Comparison of ENCODE assay signal across 12 cellular contexts in the genomic region with DNA sequence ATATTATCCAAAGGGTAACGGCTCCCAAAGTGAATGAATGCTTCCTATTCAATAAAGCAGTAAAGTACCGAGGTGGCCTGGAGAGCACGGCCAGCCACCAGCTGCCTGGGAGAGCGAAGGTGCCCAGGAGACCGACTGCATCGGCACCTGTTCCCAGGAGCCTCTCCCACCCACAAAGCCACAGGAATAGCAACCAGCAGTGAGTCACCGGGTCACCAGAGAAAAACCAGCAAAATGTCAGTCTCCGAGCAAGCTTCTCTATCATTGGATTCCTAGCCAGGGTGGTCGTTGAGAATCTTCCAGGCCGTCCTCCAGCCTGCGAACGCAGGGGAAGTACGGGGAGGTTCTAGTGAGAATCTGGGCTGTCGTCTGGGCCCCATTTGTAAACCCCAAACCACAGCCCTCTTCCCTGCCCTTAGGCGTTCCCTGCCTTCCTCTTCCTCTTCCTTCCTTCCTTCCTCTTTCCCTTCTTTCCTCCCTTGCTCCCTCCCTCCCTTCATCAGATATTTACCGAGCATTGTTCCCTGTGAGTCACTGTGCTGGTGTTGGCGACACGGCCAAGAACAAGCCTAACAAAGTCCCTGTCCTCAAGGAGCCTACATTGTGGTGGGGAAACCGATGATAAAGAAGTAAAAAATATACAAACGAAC.
DNase-seq lines count a peak whose midpoint lies in the region; ATAC-seq and TF ChIP-seq lines count a peak whose summit lies in the region.
"Had no signal": no experiment of that assay in that cellular context is flagged by ENCODE, and none has a peak within 500 bp of the region (broad histone marks: within the 10 kb centered on the region; RNA-seq: fewer than 3 reads in every experiment).

No MANE protein-coding gene starts in this region.

- no peak overlapping the region for H3K4me3 ChIP-seq in ascending aorta
- H3K4me3 ChIP-seq: MG63 had no signal

- TF ChIP-seq CTCF in ascending aorta (IDR thresholded peaks at IDR 0.05) (no peak), mesothelial cell of epicardium (IDR thresholded peaks at IDR 0.05; ENCODE audit: unreplicated experiment) (no peak)

- in situ Hi-C loops in ACHN (cut with HindIII; ENCODE audit: low pct_ligation_motif_present, low pct_unique_long_range_greater_than_20kb, low sequenced_read_pairs) = no loop called here
- in situ Hi-C loops in KBM-7 (cut with MboI; ENCODE audit: low pct_unique_long_range_greater_than_20kb, low sequenced_read_pairs) = no loop called here

- peak overlapping the region; percentile 51 to 76 for H3K27ac ChIP-seq in ascending aorta
- H3K27ac ChIP-seq: C4-2B had no signal

- CTCF ChIA-PET in activated CD4-positive, alpha-beta T cell treated with anti-CD3 and anti-CD28 coated beads for 36 hours (lab: Charles Lee) = interaction anchor here (0.6 kb wide), 1 partner anchor 174 kb away, joined by 3 read pairs; no protein-coding TSS in a partner anchor

- H3K4me3 Mint-ChIP-seq in mesothelial cell of epicardium = no peak overlapping the region
- no peak overlapping the region for H3K4me3 Mint-ChIP-seq in T-helper 2 cell treated with Interferon-gamma antibody and Interleukin-4, amounts not matched to agents 5 μg/mL and 100 μg/mL, for 36 hours
- H3K4me3 Mint-ChIP-seq in activated CD4-positive, alpha-beta T cell treated with anti-CD3 and anti-CD28 coated beads for 36 hours = no peak overlapping the region
- H3K4me3 Mint-ChIP-seq: natural killer cell had no signal

- intact Hi-C loops in ascending aorta (cut with DNase I) = no loop called here
- intact Hi-C loops in activated CD4-positive, alpha-beta T cell treated with anti-CD3 and anti-CD28 coated beads for 36 hours (cut with DNase I, micrococcal nuclease) = no loop called here

- H3K27me3 Mint-ChIP-seq in mesothelial cell of epicardium (ENCODE audit: low read depth) = no peaks in the 10 kb centered on the region
- no peaks in the 10 kb centered on the region for H3K27me3 Mint-ChIP-seq in T-helper 2 cell treated with Interferon-gamma antibody and Interleukin-4, amounts not matched to agents 5 μg/mL and 100 μg/mL, for 36 hours (ENCODE audit: low read depth)
- H3K27me3 Mint-ChIP-seq in activated CD4-positive, alpha-beta T cell treated with anti-CD3 and anti-CD28 coated beads for 36 hours = no peaks in the 10 kb centered on the region

- no peaks in the 10 kb centered on the region for H3K9me3 Mint-ChIP-seq in mesothelial cell of epicardium
- H3K9me3 Mint-ChIP-seq in T-helper 2 cell treated with Interferon-gamma antibody and Interleukin-4, amounts not matched to agents 5 μg/mL and 100 μg/mL, for 36 hours = no peaks in the 10 kb centered on the region
- H3K9me3 Mint-ChIP-seq in activated CD4-positive, alpha-beta T cell treated with anti-CD3 and anti-CD28 coated beads for 36 hours (ENCODE audit: low read depth) = no peaks in the 10 kb centered on the region
- H3K9me3 Mint-ChIP-seq: natural killer cell had no signal

- H3K36me3 Mint-ChIP-seq in mesothelial cell of epicardium = no peaks in the 10 kb centered on the region
- no peaks in the 10 kb centered on the region for H3K36me3 Mint-ChIP-seq in T-helper 2 cell treated with Interferon-gamma antibody and Interleukin-4, amounts not matched to agents 5 μg/mL and 100 μg/mL, for 36 hours (ENCODE audit: low read depth)
- peaks cover 2% of the 10 kb centered on the region for H3K36me3 Mint-ChIP-seq in activated CD4-positive, alpha-beta T cell treated with anti-CD3 and anti-CD28 coated beads for 36 hours (ENCODE audit: low read depth)
- H3K36me3 Mint-ChIP-seq: natural killer cell had no signal

- H3K27ac Mint-ChIP-seq in mesothelial cell of epicardium = peak overlapping the region; percentile 94
- H3K27ac Mint-ChIP-seq in T-helper 2 cell treated with Interferon-gamma antibody and Interleukin-4, amounts not matched to agents 5 μg/mL and 100 μg/mL, for 36 hours = no peak overlapping the region
- H3K27ac Mint-ChIP-seq in activated CD4-positive, alpha-beta T cell treated with anti-CD3 and anti-CD28 coated beads for 36 hours = no peak overlapping the region

- POLR2A ChIA-PET in activated CD4-positive, alpha-beta T cell treated with anti-CD3 and anti-CD28 coated beads for 36 hours (lab: Charles Lee) = interaction anchor here (0.7 to 1.2 kb wide), 2 partner anchors 115 to 215 kb away, joined by 3 to 4 read pairs; partner anchors contain the start of gene COG1

- H3K27me3 ChIP-seq in ascending aorta = no peaks in the 10 kb centered on the region
- H3K27me3 ChIP-seq: MG63 had no signal

- peaks cover 6 to 9% of the 10 kb centered on the region in 2 donors for H3K4me1 ChIP-seq in ascending aorta

- DNase-seq in ACHN (peak; percentile 53), KBM-7 (peak; percentile 78), ascending aorta (ENCODE audit: low spot score in 2 of 2) (no peak), mesothelial cell of epicardium (ENCODE audit: low spot score in 2 of 2, unreplicated experiment in 2 of 2) (no peak)
- DNase-seq in T-helper 2 cell treated with Interferon-gamma antibody and Interleukin-4, amounts not matched to agents 5 μg/mL and 100 μg/mL, for 36 hours (ENCODE audit: low spot score) = no peak
- DNase-seq in activated CD4-positive, alpha-beta T cell treated with anti-CD3 and anti-CD28 coated beads for 36 hours = no peak
- DNase-seq: natural killer cell, T-helper 1 cell had no signal

- peaks cover 36% of the 10 kb centered on the region for H3K4me1 Mint-ChIP-seq in mesothelial cell of epicardium
- no peaks in the 10 kb centered on the region for H3K4me1 Mint-ChIP-seq in T-helper 2 cell treated with Interferon-gamma antibody and Interleukin-4, amounts not matched to agents 5 μg/mL and 100 μg/mL, for 36 hours (ENCODE audit: low read depth)
- H3K4me1 Mint-ChIP-seq in activated CD4-positive, alpha-beta T cell treated with anti-CD3 and anti-CD28 coated beads for 36 hours = peaks cover 9% of the 10 kb centered on the region

- H3K9me3 ChIP-seq in ascending aorta = no peaks in the 10 kb centered on the region

- no peak for ATAC-seq in GM18502 (IDR thresholded peaks at IDR 0.05; ENCODE audit: poor library complexity, unreplicated experiment)
- no peak for ATAC-seq in activated CD4-positive, alpha-beta T cell treated with anti-CD3 and anti-CD28 coated beads for 36 hours
- ATAC-seq in HG02981 (IDR thresholded peaks at IDR 0.05; ENCODE audit: unreplicated experiment) = no peak
- ATAC-seq: natural killer cell had no signal

- H3K36me3 ChIP-seq in ascending aorta = no peaks in the 10 kb centered on the region
- H3K36me3 ChIP-seq: MG63 had no signal

Comparison
In these comparisons a context has a peak if more than half of its experiments do, and no peak if none do; other contexts are left out.
1. DNase-seq: peak in ACHN (single experiment) and KBM-7 (single experiment); none in ascending aorta (0 of 2), mesothelial cell of epicardium (0 of 2), T-helper 2 cell treated with Interferon-gamma antibody and Interleukin-4, amounts not matched to agents 5 μg/mL and 100 μg/mL, for 36 hours (single experiment) and activated CD4-positive, alpha-beta T cell treated with anti-CD3 and anti-CD28 coated beads for 36 hours (single experiment).